In genomic region chr6:43427406-43428111, GRCh38 we compare ENCODE assay signal across 1 cellular context.
TF ChIP-seq lines count a peak whose summit lies in the region.

ABCC10 (plus strand) TSS chr6:43427541; CDS start chr6:43427979, 438 bp downstream.

TF ChIP-seq in HCT116, 20 proteins besides CTCF, POLR2A, EP300 and RAD21 (continued from another document):
- TF ChIP-seq SIN3A (IDR thresholded peaks at IDR 0.05; ENCODE audit: low read depth) = peak; percentile 89
- TF ChIP-seq YY1 (IDR thresholded peaks at IDR 0.05; ENCODE audit: extremely low read depth, insufficient replicate concordance, low read depth, low read length) = peak; percentile 21
- peak; percentile 73; the same call in 1 of the 2 replicates for TF ChIP-seq ELF1 (IDR thresholded peaks at IDR 0.05; ENCODE audit: borderline replicate concordance, low read depth)
